ENCODE assay signal across 13 cellular contexts in the genomic region with DNA sequence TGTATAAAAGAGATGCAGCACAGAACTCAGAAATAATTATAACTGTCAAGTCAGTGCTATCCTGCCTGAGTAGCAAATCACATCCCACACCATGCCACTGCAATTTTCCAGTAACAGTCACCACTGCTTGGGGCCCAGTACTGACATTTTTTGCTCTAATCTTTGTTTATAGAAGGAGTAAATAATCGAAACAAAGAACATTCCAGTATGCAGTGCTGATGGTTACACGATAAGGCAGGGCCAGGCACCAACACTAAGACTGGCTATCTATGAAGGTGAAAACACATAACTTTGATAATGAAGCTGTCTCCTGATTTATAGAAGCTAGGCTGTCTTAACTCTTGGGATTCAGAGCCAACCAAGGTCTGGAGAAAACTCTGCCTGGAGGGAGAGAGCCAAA.
A peak's percentile ranks its signal among the peaks of the same experiment; 100 is the strongest.
DNase-seq lines count a peak whose midpoint lies in the region; ATAC-seq and TF ChIP-seq lines count a peak whose summit lies in the region.
"Had no signal": no experiment of that assay in that cellular context is flagged by ENCODE, and none has a peak within 500 bp of the region (broad histone marks: within the 10 kb centered on the region; RNA-seq: fewer than 3 reads in every experiment).

No MANE protein-coding gene starts in this region.

- no peaks in the 10 kb centered on the region for H3K27me3 ChIP-seq in body of pancreas
- H3K27me3 ChIP-seq in thyroid gland: no peaks in the 10 kb centered on the region
- H3K27me3 ChIP-seq: heart left ventricle had no signal

- TF ChIP-seq POLR2A in body of pancreas (IDR thresholded peaks at IDR 0.05): no peak
- TF ChIP-seq POLR2A in thyroid gland (IDR thresholded peaks at IDR 0.05): no peak

- POLR2A ChIA-PET in HEK293 (lab: Yijun Ruan, JAX): no interaction called here
- POLR2A ChIA-PET in activated CD8-positive, alpha-beta T cell treated with anti-CD3 and anti-CD28 coated beads for 36 hours (lab: Charles Lee): no interaction called here

- H3K4me1 Mint-ChIP-seq in activated CD8-positive, alpha-beta T cell treated with anti-CD3 and anti-CD28 coated beads for 36 hours (ENCODE audit: low read depth): no peaks in the 10 kb centered on the region
- H3K4me1 Mint-ChIP-seq: activated CD4-positive, alpha-beta T cell treated with anti-CD3 and anti-CD28 coated beads, Interleukin-2, amount 10 ng/mL, durations not matched to agents 24 days and 14 days had no signal

- no peaks in the 10 kb centered on the region for H3K9me3 ChIP-seq in HEK293 (ENCODE audit: control insufficient read depth, insufficient read depth, low read depth, low read length)
- H3K9me3 ChIP-seq in body of pancreas: no peaks in the 10 kb centered on the region
- no peaks in the 10 kb centered on the region for H3K9me3 ChIP-seq in thyroid gland
- H3K9me3 ChIP-seq: heart left ventricle had no signal

- H3K27me3 Mint-ChIP-seq in activated CD8-positive, alpha-beta T cell treated with anti-CD3 and anti-CD28 coated beads for 36 hours: no peaks in the 10 kb centered on the region
- H3K27me3 Mint-ChIP-seq: activated CD4-positive, alpha-beta T cell treated with anti-CD3 and anti-CD28 coated beads, Interleukin-2, amount 10 ng/mL, durations not matched to agents 24 days and 14 days had no signal

- H3K36me3 Mint-ChIP-seq in activated CD8-positive, alpha-beta T cell treated with anti-CD3 and anti-CD28 coated beads for 36 hours (ENCODE audit: low read depth): no peaks in the 10 kb centered on the region

- H3K4me3 ChIP-seq in HEK293 (ENCODE audit: low read depth, low read length): no peak overlapping the region
- no peak overlapping the region for H3K4me3 ChIP-seq in body of pancreas
- no peak overlapping the region for H3K4me3 ChIP-seq in thyroid gland (replicated peaks in 1 of 3)
- H3K4me3 ChIP-seq: heart left ventricle, skin epidermis had no signal

- H3K36me3 ChIP-seq in HEK293 (ENCODE audit: control insufficient read depth in 2 of 2, insufficient read depth in 1 of 2, low read length in 2 of 2) (no peaks in the 10 kb centered on the region), body of pancreas (replicated peaks in 1 of 2; ENCODE audit: insufficient read depth in 1 of 2, low read depth in 2 of 2) (no peaks in the 10 kb centered on the region), thyroid gland (no peaks in the 10 kb centered on the region)
- H3K36me3 ChIP-seq: heart left ventricle had no signal

- ATAC-seq in body of pancreas: peak; percentile 47
- no peak for ATAC-seq in activated CD8-positive, alpha-beta T cell treated with anti-CD3 and anti-CD28 coated beads for 36 hours
- ATAC-seq: heart left ventricle had no signal

- H3K4me1 ChIP-seq in HEK293 (ENCODE audit: control insufficient read depth, insufficient read depth, low read length) (peaks cover 4% of the 10 kb centered on the region; the same call in 1 of the 2 replicates), body of pancreas (no peaks in the 10 kb centered on the region), thyroid gland (peaks cover 13 to 18% of the 10 kb centered on the region in 2 donors)

- CTCF ChIA-PET in HEK293 (lab: Yijun Ruan, JAX): interaction anchor here (0.8 kb wide), 1 partner anchor 239 kb away, joined by 3 read pairs; no protein-coding TSS in a partner anchor
- CTCF ChIA-PET in activated CD8-positive, alpha-beta T cell treated with anti-CD3 and anti-CD28 coated beads for 36 hours (lab: Charles Lee): no interaction called here

- no peak overlapping the region for H3K4me3 Mint-ChIP-seq in activated CD8-positive, alpha-beta T cell treated with anti-CD3 and anti-CD28 coated beads for 36 hours
- H3K4me3 Mint-ChIP-seq: activated CD4-positive, alpha-beta T cell treated with anti-CD3 and anti-CD28 coated beads, Interleukin-2, amount 10 ng/mL, durations not matched to agents 24 days and 14 days had no signal

- no peaks in the 10 kb centered on the region for H3K9me3 Mint-ChIP-seq in activated CD8-positive, alpha-beta T cell treated with anti-CD3 and anti-CD28 coated beads for 36 hours
- H3K9me3 Mint-ChIP-seq: activated CD4-positive, alpha-beta T cell treated with anti-CD3 and anti-CD28 coated beads, Interleukin-2, amount 10 ng/mL, durations not matched to agents 24 days and 14 days had no signal

- H3K27ac ChIP-seq in HEK293 (ENCODE audit: extremely low read depth, low read depth, low read length) (no peak overlapping the region), body of pancreas (no peak overlapping the region), thyroid gland (peak overlapping the region; percentile 45 to 81 (median 72))

- intact Hi-C loops in body of pancreas (cut with DNase I) (no loop called here), thyroid gland (cut with DNase I) (no loop called here)
- intact Hi-C loops in activated CD8-positive, alpha-beta T cell treated with anti-CD3 and anti-CD28 coated beads for 36 hours (cut with micrococcal nuclease): no loop called here

- TF ChIP-seq CTCF in HEK293 (tag by site-specific recombination; IDR thresholded peaks at IDR 0.05): no peak
- no peak for TF ChIP-seq CTCF in body of pancreas (IDR thresholded peaks at IDR 0.05)
- no peak for TF ChIP-seq CTCF in thyroid gland (IDR thresholded peaks at IDR 0.05)
- TF ChIP-seq CTCF in activated CD8-positive, alpha-beta T cell treated with anti-CD3 and anti-CD28 coated beads for 36 hours (IDR thresholded peaks at IDR 0.05): no peak

- WGBS in body of pancreas, 2 donors: 14 to 22% methylated on average over 2 of the region's 2 CpGs
- 15 to 29% methylated on average over 2 of the region's 2 CpGs for WGBS in thyroid gland, 2 donors

- no peak for DNase-seq in body of pancreas
- peak; percentile 41 for DNase-seq in left kidney (ENCODE audit: low read depth, low spot score)
- peak in 1 of 2 donors; percentile 5 for DNase-seq in thyroid gland
- DNase-seq in AML-193 (lab: John Stamatoyannopoulos, UW): no peak
- DNase-seq in activated CD8-positive, alpha-beta T cell treated with anti-CD3 and anti-CD28 coated beads for 36 hours: no peak
- no peak for DNase-seq in stimulated activated CD4-positive, alpha-beta T cell treated with anti-CD3 and anti-CD28 coated beads, Interleukin-4, amount 100 ng/mL, for 4 hours
- no peak for DNase-seq in D341Med (ENCODE audit: low spot score)
- DNase-seq: activated CD4-positive, alpha-beta T cell treated with anti-CD3 and anti-CD28 coated beads, Interleukin-2, amount 10 ng/mL, durations not matched to agents 24 days and 14 days; COR-L47; heart left ventricle; NCI-H526 had no signal

- no peak overlapping the region for H3K27ac Mint-ChIP-seq in activated CD8-positive, alpha-beta T cell treated with anti-CD3 and anti-CD28 coated beads for 36 hours
- H3K27ac Mint-ChIP-seq: activated CD4-positive, alpha-beta T cell treated with anti-CD3 and anti-CD28 coated beads, Interleukin-2, amount 10 ng/mL, durations not matched to agents 24 days and 14 days had no signal

TF ChIP-seq in HEK293, 187 proteins besides CTCF, POLR2A, EP300 and RAD21:
- TF ChIP-seq, protein P1, sequence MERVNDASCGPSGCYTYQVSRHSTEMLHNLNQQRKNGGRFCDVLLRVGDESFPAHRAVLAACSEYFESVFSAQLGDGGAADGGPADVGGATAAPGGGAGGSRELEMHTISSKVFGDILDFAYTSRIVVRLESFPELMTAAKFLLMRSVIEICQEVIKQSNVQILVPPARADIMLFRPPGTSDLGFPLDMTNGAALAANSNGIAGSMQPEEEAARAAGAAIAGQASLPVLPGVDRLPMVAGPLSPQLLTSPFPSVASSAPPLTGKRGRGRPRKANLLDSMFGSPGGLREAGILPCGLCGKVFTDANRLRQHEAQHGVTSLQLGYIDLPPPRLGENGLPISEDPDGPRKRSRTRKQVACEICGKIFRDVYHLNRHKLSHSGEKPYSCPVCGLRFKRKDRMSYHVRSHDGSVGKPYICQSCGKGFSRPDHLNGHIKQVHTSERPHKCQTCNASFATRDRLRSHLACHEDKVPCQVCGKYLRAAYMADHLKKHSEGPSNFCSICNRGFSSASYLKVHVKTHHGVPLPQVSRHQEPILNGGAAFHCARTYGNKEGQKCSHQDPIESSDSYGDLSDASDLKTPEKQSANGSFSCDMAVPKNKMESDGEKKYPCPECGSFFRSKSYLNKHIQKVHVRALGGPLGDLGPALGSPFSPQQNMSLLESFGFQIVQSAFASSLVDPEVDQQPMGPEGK (tag by site-specific recombination; IDR thresholded peaks at IDR 0.05): no peak
- TF ChIP-seq, protein P2, sequence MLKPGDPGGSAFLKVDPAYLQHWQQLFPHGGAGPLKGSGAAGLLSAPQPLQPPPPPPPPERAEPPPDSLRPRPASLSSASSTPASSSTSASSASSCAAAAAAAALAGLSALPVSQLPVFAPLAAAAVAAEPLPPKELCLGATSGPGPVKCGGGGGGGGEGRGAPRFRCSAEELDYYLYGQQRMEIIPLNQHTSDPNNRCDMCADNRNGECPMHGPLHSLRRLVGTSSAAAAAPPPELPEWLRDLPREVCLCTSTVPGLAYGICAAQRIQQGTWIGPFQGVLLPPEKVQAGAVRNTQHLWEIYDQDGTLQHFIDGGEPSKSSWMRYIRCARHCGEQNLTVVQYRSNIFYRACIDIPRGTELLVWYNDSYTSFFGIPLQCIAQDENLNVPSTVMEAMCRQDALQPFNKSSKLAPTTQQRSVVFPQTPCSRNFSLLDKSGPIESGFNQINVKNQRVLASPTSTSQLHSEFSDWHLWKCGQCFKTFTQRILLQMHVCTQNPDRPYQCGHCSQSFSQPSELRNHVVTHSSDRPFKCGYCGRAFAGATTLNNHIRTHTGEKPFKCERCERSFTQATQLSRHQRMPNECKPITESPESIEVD (tag by site-specific recombination; IDR thresholded peaks at IDR 0.05): peak; percentile 39
- TF ChIP-seq, protein P3, sequence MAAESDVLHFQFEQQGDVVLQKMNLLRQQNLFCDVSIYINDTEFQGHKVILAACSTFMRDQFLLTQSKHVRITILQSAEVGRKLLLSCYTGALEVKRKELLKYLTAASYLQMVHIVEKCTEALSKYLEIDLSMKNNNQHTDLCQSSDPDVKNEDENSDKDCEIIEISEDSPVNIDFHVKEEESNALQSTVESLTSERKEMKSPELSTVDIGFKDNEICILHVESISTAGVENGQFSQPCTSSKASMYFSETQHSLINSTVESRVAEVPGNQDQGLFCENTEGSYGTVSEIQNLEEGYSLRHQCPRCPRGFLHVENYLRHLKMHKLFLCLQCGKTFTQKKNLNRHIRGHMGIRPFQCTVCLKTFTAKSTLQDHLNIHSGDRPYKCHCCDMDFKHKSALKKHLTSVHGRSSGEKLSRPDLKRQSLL (tag by site-specific recombination; IDR thresholded peaks at IDR 0.05): no peak
- TF ChIP-seq ZNF175 (tag by site-specific recombination; IDR thresholded peaks at IDR 0.05) (no peak), MZF1 (tag by site-specific recombination; IDR thresholded peaks at IDR 0.05; ENCODE audit: borderline replicate concordance) (no peak), EGR2 (tag by site-specific recombination; IDR thresholded peaks at IDR 0.05; ENCODE audit: low read depth) (no peak), ZNF274 (IDR thresholded peaks at IDR 0.05; ENCODE audit: low read length) (no peak), ZNF274 (tag by site-specific recombination; IDR thresholded peaks at IDR 0.05; ENCODE audit: borderline replicate concordance) (no peak), ZNF707 (tag by site-specific recombination; IDR thresholded peaks at IDR 0.05) (no peak)

Comparison
In these comparisons a context has a peak if more than half of its experiments do, and no peak if none do; other contexts are left out.
1. H3K27ac ChIP-seq: peak in thyroid gland (3 of 3); none in HEK293 (single experiment) and body of pancreas (0 of 4).